Comparison of ENCODE assay signal across 1 cellular context in the genomic region with DNA sequence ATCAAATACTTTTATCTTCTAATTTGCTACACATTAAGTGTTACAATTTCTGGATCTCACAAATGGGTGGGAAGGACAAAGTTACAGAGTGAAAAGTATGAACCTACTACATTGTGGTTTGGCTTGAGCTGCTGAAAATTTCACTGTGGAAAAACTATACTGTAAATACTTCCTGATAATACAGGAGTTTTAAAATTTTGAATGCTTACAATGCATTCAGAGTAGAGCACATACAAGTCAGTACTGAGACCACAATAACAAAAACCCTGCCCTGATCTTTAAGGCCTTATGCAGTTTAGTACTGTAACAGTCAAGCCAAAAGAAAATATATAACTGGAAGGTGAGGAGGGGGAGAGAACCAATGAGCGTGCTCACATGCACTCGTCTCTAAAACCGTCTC.
TF ChIP-seq lines count a peak whose summit lies in the region.

No MANE protein-coding gene starts in this region.

TF ChIP-seq in GM23338, 12 proteins besides CTCF, POLR2A, EP300 and RAD21 (continued from another document):
- TF ChIP-seq, protein P1, sequence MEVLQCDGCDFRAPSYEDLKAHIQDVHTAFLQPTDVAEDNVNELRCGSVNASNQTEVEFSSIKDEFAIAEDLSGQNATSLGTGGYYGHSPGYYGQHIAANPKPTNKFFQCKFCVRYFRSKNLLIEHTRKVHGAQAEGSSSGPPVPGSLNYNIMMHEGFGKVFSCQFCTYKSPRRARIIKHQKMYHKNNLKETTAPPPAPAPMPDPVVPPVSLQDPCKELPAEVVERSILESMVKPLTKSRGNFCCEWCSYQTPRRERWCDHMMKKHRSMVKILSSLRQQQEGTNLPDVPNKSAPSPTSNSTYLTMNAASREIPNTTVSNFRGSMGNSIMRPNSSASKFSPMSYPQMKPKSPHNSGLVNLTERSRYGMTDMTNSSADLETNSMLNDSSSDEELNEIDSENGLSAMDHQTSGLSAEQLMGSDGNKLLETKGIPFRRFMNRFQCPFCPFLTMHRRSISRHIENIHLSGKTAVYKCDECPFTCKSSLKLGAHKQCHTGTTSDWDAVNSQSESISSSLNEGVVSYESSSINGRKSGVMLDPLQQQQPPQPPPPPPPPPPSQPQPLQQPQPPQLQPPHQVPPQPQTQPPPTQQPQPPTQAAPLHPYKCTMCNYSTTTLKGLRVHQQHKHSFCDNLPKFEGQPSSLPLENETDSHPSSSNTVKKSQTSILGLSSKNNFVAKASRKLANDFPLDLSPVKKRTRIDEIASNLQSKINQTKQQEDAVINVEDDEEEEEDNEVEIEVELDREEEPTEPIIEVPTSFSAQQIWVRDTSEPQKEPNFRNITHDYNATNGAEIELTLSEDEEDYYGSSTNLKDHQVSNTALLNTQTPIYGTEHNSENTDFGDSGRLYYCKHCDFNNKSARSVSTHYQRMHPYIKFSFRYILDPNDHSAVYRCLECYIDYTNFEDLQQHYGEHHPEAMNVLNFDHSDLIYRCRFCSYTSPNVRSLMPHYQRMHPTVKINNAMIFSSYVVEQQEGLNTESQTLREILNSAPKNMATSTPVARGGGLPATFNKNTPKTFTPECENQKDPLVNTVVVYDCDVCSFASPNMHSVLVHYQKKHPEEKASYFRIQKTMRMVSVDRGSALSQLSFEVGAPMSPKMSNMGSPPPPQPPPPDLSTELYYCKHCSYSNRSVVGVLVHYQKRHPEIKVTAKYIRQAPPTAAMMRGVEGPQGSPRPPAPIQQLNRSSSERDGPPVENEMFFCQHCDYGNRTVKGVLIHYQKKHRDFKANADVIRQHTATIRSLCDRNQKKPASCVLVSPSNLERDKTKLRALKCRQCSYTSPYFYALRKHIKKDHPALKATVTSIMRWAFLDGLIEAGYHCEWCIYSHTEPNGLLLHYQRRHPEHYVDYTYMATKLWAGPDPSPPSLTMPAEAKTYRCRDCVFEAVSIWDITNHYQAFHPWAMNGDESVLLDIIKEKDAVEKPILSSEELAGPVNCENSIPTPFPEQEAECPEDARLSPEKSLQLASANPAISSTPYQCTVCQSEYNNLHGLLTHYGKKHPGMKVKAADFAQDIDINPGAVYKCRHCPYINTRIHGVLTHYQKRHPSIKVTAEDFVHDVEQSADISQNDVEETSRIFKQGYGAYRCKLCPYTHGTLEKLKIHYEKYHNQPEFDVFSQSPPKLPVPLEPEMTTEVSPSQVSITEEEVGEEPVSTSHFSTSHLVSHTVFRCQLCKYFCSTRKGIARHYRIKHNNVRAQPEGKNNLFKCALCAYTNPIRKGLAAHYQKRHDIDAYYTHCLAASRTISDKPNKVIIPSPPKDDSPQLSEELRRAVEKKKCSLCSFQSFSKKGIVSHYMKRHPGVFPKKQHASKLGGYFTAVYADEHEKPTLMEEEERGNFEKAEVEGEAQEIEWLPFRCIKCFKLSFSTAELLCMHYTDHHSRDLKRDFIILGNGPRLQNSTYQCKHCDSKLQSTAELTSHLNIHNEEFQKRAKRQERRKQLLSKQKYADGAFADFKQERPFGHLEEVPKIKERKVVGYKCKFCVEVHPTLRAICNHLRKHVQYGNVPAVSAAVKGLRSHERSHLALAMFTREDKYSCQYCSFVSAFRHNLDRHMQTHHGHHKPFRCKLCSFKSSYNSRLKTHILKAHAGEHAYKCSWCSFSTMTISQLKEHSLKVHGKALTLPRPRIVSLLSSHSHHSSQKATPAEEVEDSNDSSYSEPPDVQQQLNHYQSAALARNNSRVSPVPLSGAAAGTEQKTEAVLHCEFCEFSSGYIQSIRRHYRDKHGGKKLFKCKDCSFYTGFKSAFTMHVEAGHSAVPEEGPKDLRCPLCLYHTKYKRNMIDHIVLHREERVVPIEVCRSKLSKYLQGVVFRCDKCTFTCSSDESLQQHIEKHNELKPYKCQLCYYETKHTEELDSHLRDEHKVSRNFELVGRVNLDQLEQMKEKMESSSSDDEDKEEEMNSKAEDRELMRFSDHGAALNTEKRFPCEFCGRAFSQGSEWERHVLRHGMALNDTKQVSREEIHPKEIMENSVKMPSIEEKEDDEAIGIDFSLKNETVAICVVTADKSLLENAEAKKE (CRISPR knock-in tag; IDR thresholded peaks at IDR 0.05), result no peak
